ENCODE assay signal across 13 cellular contexts in the genomic region with DNA sequence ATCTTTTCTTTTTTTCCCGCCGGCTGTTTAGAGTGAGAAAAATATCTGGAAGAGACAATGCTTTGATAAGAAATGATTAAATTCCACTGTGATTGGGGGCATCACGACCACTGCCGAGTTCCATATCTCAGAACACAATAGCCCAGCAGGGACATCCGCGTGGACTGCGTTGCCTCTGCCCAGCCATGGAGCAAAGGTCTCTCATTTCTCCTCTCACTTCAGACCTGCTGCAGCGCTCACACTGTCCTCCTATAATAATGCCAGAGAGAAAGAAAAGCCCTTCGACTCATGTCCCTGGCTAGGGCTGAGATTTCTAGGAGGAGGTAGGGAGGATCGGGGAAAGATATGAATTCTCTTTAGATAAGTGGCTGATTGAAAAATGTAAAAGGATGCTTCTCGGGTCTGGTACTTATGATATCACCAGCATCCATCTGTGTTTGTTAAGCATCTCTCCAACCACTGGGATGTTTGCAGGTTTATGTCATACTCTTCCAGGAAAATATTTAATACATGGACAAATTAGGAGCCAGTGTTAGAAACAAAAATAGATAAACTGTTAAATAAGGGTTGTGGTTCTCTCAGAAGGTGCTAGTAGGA.
DNase-seq lines count a peak whose midpoint lies in the region; ATAC-seq and TF ChIP-seq lines count a peak whose summit lies in the region.
"Had no signal": no experiment of that assay in that cellular context is flagged by ENCODE, and none has a peak within 500 bp of the region (broad histone marks: within the 10 kb centered on the region; RNA-seq: fewer than 3 reads in every experiment).

No MANE protein-coding gene starts in this region.

- peaks cover 5% of the 10 kb centered on the region; the same call in 1 of the 2 replicates for H3K36me3 Mint-ChIP-seq in HFFc6 (ENCODE audit: low read depth)
- no peaks in the 10 kb centered on the region for H3K36me3 Mint-ChIP-seq in activated CD4-positive, alpha-beta memory T cell treated with anti-CD3 and anti-CD28 coated beads, Interleukin-2, amount 10 ng/mL, durations not matched to agents 7 days and 5 days (ENCODE audit: low read depth)
- H3K36me3 Mint-ChIP-seq in stimulated activated naive B cell treated with anti-CD40 and anti-IgM and Interleukin-4, amounts not matched to agents 10 μg/mL and 1 μg/mL and 100 μg/mL, for 72 hours, result no peaks in the 10 kb centered on the region

- WGBS in right cardiac atrium, result 39% methylated on average over 11 of the region's 11 CpGs

- no peak overlapping the region; the same call in 1 of the 2 replicates for H3K4me3 Mint-ChIP-seq in HFFc6
- no peak overlapping the region for H3K4me3 Mint-ChIP-seq in activated CD4-positive, alpha-beta memory T cell treated with anti-CD3 and anti-CD28 coated beads, Interleukin-2, amount 10 ng/mL, durations not matched to agents 7 days and 5 days
- no peak overlapping the region for H3K4me3 Mint-ChIP-seq in stimulated activated naive B cell treated with anti-CD40 and anti-IgM and Interleukin-4, amounts not matched to agents 10 μg/mL and 1 μg/mL and 100 μg/mL, for 72 hours

- CTCF ChIA-PET in activated CD4-positive, alpha-beta memory T cell treated with anti-CD3 and anti-CD28 coated beads, Interleukin-2, amount 10 ng/mL, durations not matched to agents 7 days and 5 days (lab: Charles Lee), result no interaction called here

- peaks cover 3% of the 10 kb centered on the region for H3K4me1 ChIP-seq in right cardiac atrium (ENCODE audit: control insufficient read depth, insufficient read depth, low read length)
- peaks cover 24% of the 10 kb centered on the region for H3K4me1 ChIP-seq in skeletal muscle satellite cell (ENCODE audit: control insufficient read depth, insufficient read depth, low read length)
- H3K4me1 ChIP-seq: spleen had no signal

- no peaks in the 10 kb centered on the region for H3K9me3 Mint-ChIP-seq in HFFc6
- H3K9me3 Mint-ChIP-seq in activated CD4-positive, alpha-beta memory T cell treated with anti-CD3 and anti-CD28 coated beads, Interleukin-2, amount 10 ng/mL, durations not matched to agents 7 days and 5 days, result no peaks in the 10 kb centered on the region
- H3K9me3 Mint-ChIP-seq in stimulated activated naive B cell treated with anti-CD40 and anti-IgM and Interleukin-4, amounts not matched to agents 10 μg/mL and 1 μg/mL and 100 μg/mL, for 72 hours, result no peaks in the 10 kb centered on the region

- ATAC-seq in right cardiac atrium, result peak in 1 of 2 donors; percentile 41
- no peak for ATAC-seq in HG02884 (IDR thresholded peaks at IDR 0.05; ENCODE audit: unreplicated experiment)
- no peak for ATAC-seq in GM21737 (IDR thresholded peaks at IDR 0.05; ENCODE audit: unreplicated experiment)
- ATAC-seq in stimulated activated naive B cell treated with anti-CD40 and anti-IgM and Interleukin-4, amounts not matched to agents 10 μg/mL and 1 μg/mL and 100 μg/mL, for 72 hours (replicated peaks), result no peak

- intact Hi-C loops in right cardiac atrium (cut with DNase I), result no loop called here

- POLR2A ChIA-PET in activated CD4-positive, alpha-beta memory T cell treated with anti-CD3 and anti-CD28 coated beads, Interleukin-2, amount 10 ng/mL, durations not matched to agents 7 days and 5 days (lab: Charles Lee), result no interaction called here

- H3K27me3 ChIP-seq in right cardiac atrium (ENCODE audit: control insufficient read depth, insufficient read depth) (no peaks in the 10 kb centered on the region), skeletal muscle satellite cell (ENCODE audit: control insufficient read depth, insufficient read depth, low read length) (no peaks in the 10 kb centered on the region)
- H3K27me3 ChIP-seq: SJSA1, spleen had no signal

- peaks cover 57% of the 10 kb centered on the region for H3K4me1 Mint-ChIP-seq in HFFc6 (ENCODE audit: low read depth)
- peaks cover 13% of the 10 kb centered on the region for H3K4me1 Mint-ChIP-seq in activated CD4-positive, alpha-beta memory T cell treated with anti-CD3 and anti-CD28 coated beads, Interleukin-2, amount 10 ng/mL, durations not matched to agents 7 days and 5 days
- H3K4me1 Mint-ChIP-seq in stimulated activated naive B cell treated with anti-CD40 and anti-IgM and Interleukin-4, amounts not matched to agents 10 μg/mL and 1 μg/mL and 100 μg/mL, for 72 hours, result peaks cover 6 to 22% of the 10 kb centered on the region in 2 donors

- H3K27me3 Mint-ChIP-seq in HFFc6 (ENCODE audit: insufficient read depth), result no peaks in the 10 kb centered on the region
- H3K27me3 Mint-ChIP-seq in activated CD4-positive, alpha-beta memory T cell treated with anti-CD3 and anti-CD28 coated beads, Interleukin-2, amount 10 ng/mL, durations not matched to agents 7 days and 5 days, result no peaks in the 10 kb centered on the region
- H3K27me3 Mint-ChIP-seq in stimulated activated naive B cell treated with anti-CD40 and anti-IgM and Interleukin-4, amounts not matched to agents 10 μg/mL and 1 μg/mL and 100 μg/mL, for 72 hours, result peaks cover 14 to 16% of the 10 kb centered on the region in 2 donors

- H3K4me2 ChIP-seq in skeletal muscle satellite cell (ENCODE audit: low read length), result no peak overlapping the region

- TF ChIP-seq CTCF in HFFc6 (IDR thresholded peaks at IDR 0.05) (no peak), astrocyte of the spinal cord (IDR thresholded peaks at IDR 0.05; ENCODE audit: low read depth, low read length) (no peak)

- in situ Hi-C loops in astrocyte of the spinal cord (cut with HindIII; ENCODE audit: low sequenced_read_pairs), result no loop called here

- H3K4me3 ChIP-seq in astrocyte of the spinal cord (ENCODE audit: low read depth, low read length), result no peak overlapping the region
- H3K4me3 ChIP-seq in right cardiac atrium (ENCODE audit: low read length), result no peak overlapping the region
- no peak overlapping the region for H3K4me3 ChIP-seq in skeletal muscle satellite cell (ENCODE audit: low read length)
- H3K4me3 ChIP-seq: SJSA1, spleen had no signal

- H3K27ac ChIP-seq in right cardiac atrium (ENCODE audit: low read length), result no peak overlapping the region
- H3K27ac ChIP-seq: spleen had no signal

- peak; percentile 27 for DNase-seq in HFFc6
- peak; percentile 64 for DNase-seq in astrocyte of the spinal cord (ENCODE audit: low read depth, low spot score)
- DNase-seq in right cardiac atrium, result peak in 2 of 3 donors; percentile 13 to 24
- DNase-seq in activated CD4-positive, alpha-beta memory T cell treated with anti-CD3 and anti-CD28 coated beads, Interleukin-2, amount 10 ng/mL, durations not matched to agents 7 days and 5 days, result no peak
- no peak for DNase-seq in stimulated activated naive B cell treated with anti-CD40 and anti-IgM and Interleukin-4, amounts not matched to agents 10 μg/mL and 1 μg/mL and 100 μg/mL, for 72 hours
- DNase-seq: activated CD4-positive, alpha-beta T cell treated with anti-CD3 and anti-CD28 coated beads for 1 hour; head of caudate nucleus; NCI-H524; spleen had no signal

- H3K36me3 ChIP-seq in skeletal muscle satellite cell (ENCODE audit: insufficient read depth, low read length), result no peaks in the 10 kb centered on the region
- H3K36me3 ChIP-seq: SJSA1, spleen had no signal

- H3K9ac ChIP-seq in skeletal muscle satellite cell (ENCODE audit: low read depth, low read length), result peak overlapping the region; percentile 22

- H3K9me3 ChIP-seq in right cardiac atrium (ENCODE audit: control insufficient read depth, low read length) (no peaks in the 10 kb centered on the region), skeletal muscle satellite cell (replicated peaks; ENCODE audit: low read length) (no peaks in the 10 kb centered on the region)
- H3K9me3 ChIP-seq: SJSA1, spleen had no signal

- peak overlapping the region; percentile 81 for H3K27ac Mint-ChIP-seq in HFFc6
- H3K27ac Mint-ChIP-seq in activated CD4-positive, alpha-beta memory T cell treated with anti-CD3 and anti-CD28 coated beads, Interleukin-2, amount 10 ng/mL, durations not matched to agents 7 days and 5 days, result no peak overlapping the region
- H3K27ac Mint-ChIP-seq in stimulated activated naive B cell treated with anti-CD40 and anti-IgM and Interleukin-4, amounts not matched to agents 10 μg/mL and 1 μg/mL and 100 μg/mL, for 72 hours, result no peak overlapping the region

Comparison
In these comparisons a context has a peak if more than half of its experiments do, and no peak if none do; other contexts are left out.
1. DNase-seq: peak in HFFc6 (single experiment), astrocyte of the spinal cord (single experiment) and right cardiac atrium (2 of 3); none in activated CD4-positive, alpha-beta memory T cell treated with anti-CD3 and anti-CD28 coated beads, Interleukin-2, amount 10 ng/mL, durations not matched to agents 7 days and 5 days (single experiment) and stimulated activated naive B cell treated with anti-CD40 and anti-IgM and Interleukin-4, amounts not matched to agents 10 μg/mL and 1 μg/mL and 100 μg/mL, for 72 hours (single experiment).